18 cellular contexts compared by ENCODE assay signal in genomic region chr14:28966416-28967233, GRCh38.
A peak's percentile ranks its signal among the peaks of the same experiment; 100 is the strongest.
DNase-seq lines count a peak whose midpoint lies in the region; ATAC-seq and TF ChIP-seq lines count a peak whose summit lies in the region.
"Had no signal": no experiment of that assay in that cellular context is flagged by ENCODE, and none has a peak within 500 bp of the region (broad histone marks: within the 10 kb centered on the region; RNA-seq: fewer than 3 reads in every experiment).

No MANE protein-coding gene starts in this region.

- no peak for DNase-seq in Kasumi-1 (lab: John Stamatoyannopoulos, UW)
- no peak for DNase-seq in kidney glomerular epithelial cell (lab: John Stamatoyannopoulos, UW)
- DNase-seq in dorsolateral prefrontal cortex, result no peak
- DNase-seq in superior temporal gyrus (ENCODE audit: extremely low spot score), result no peak
- DNase-seq: activated CD4-positive, alpha-beta T cell treated with anti-CD3 and anti-CD28 coated beads, Interleukin-2, amount 50 U/mL, for 1 hour; activated T-cell treated with anti-CD3 and anti-CD28 coated beads, Interleukin-2, amount 50 U/mL, for 4 hours; CD4-positive, alpha-beta memory T cell; erythroblast; heart left ventricle; kidney; NCI-H1930; NCI-H82; T-helper 17 cell had no signal

- no peak overlapping the region for H3K27ac ChIP-seq in dorsolateral prefrontal cortex
- H3K27ac ChIP-seq: heart left ventricle, RWPE1 had no signal

- no peaks in the 10 kb centered on the region for H3K27me3 ChIP-seq in dorsolateral prefrontal cortex
- H3K27me3 ChIP-seq: heart left ventricle had no signal

- TF ChIP-seq CTCF in dorsolateral prefrontal cortex (IDR thresholded peaks at IDR 0.05 in 54 of 56, conservative IDR thresholded peaks at IDR 0.05 in 2 of 56; ENCODE audit: low read depth in 1 of 56, partially characterized antibody in 56 of 56), result no peak

- H3K4me3 ChIP-seq in dorsolateral prefrontal cortex, result no peak overlapping the region
- H3K4me3 ChIP-seq: heart left ventricle had no signal

- intact Hi-C loops in dorsolateral prefrontal cortex (cut with DNase I), result no loop called here

- ATAC-seq in GM18508 (IDR thresholded peaks at IDR 0.05; ENCODE audit: insufficient read depth, unreplicated experiment) (peak; percentile 95), GM19468 (IDR thresholded peaks at IDR 0.05; ENCODE audit: extremely low read depth, unreplicated experiment) (peak; percentile 73), HG02884 (IDR thresholded peaks at IDR 0.05; ENCODE audit: unreplicated experiment) (peak; percentile 50), HG03460 (IDR thresholded peaks at IDR 0.05; ENCODE audit: unreplicated experiment) (peak; percentile 90)
- ATAC-seq: activated T-cell treated with anti-CD3 and anti-CD28 coated beads, Interleukin-2, amount 50 U/mL, for 4 hours; heart left ventricle; T-helper 17 cell had no signal
